In genomic region chr12:95224202-95225170, GRCh38 we compare ENCODE assay signal across 2 cellular contexts.
TF ChIP-seq lines count a peak whose summit lies in the region.

No MANE protein-coding gene starts in this region.

TF ChIP-seq in HepG2, 621 proteins besides CTCF, POLR2A, EP300 and RAD21:
- TF ChIP-seq MAFF (IDR thresholded peaks at IDR 0.05; ENCODE audit: low read depth, low read length): peak; percentile 95
- TF ChIP-seq MYNN (CRISPR knock-in tag; IDR thresholded peaks at IDR 0.05; ENCODE audit: low read depth): no peak
- no peak for TF ChIP-seq RORA (CRISPR knock-in tag; IDR thresholded peaks at IDR 0.05)
- TF ChIP-seq MAFK (conservative IDR thresholded peaks at IDR 0.05 in 1 of 2, IDR thresholded peaks at IDR 0.05 in 1 of 2; ENCODE audit: low read length in 2 of 2): peak; percentile 96
- TF ChIP-seq DPF2 (CRISPR knock-in tag; IDR thresholded peaks at IDR 0.05; ENCODE audit: borderline replicate concordance, low read depth): no peak

TF ChIP-seq in SK-N-SH, 30 proteins besides CTCF, POLR2A, EP300 and RAD21:
- TF ChIP-seq PBX3 (IDR thresholded peaks at IDR 0.05) (peak; percentile 90), CHD2 (IDR thresholded peaks at IDR 0.05; ENCODE audit: low read length, partially characterized antibody) (no peak), NFIC (IDR thresholded peaks at IDR 0.05; ENCODE audit: borderline replicate concordance) (peak; percentile 92), FOSL2 (IDR thresholded peaks at IDR 0.05; ENCODE audit: borderline replicate concordance, low read depth) (peak; percentile 57; the same call in 1 of the 2 replicates), JUND (IDR thresholded peaks at IDR 0.05) (peak; percentile 46), TCF12 (IDR thresholded peaks at IDR 0.05) (peak; percentile 83)
